19 cellular contexts compared by ENCODE assay signal in the genomic region with DNA sequence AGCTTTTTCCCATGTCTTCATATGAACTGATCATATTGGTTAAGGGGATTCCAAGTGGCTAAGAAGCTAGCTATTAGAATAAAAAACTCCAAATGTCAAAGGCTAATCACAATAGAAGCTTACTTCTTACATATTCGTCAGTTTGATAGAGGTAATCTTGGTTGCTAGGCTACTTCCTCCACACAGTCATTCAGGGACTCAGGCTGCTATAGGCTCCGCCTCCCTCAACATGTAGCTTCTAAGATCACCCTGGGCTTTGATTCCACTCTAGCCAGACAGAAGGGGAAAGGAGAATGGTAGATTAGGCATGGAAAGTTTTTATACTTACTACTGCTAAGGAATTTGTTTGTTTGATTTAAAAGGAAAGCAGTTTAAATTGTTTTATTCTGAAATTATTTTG.
"Had no signal": no experiment of that assay in that cellular context is flagged by ENCODE, and none has a peak within 500 bp of the region (broad histone marks: within the 10 kb centered on the region; RNA-seq: fewer than 3 reads in every experiment).

No MANE protein-coding gene starts in this region.

- H3K9me3 ChIP-seq: tibial artery, uterus had no signal

- H3K4me1 ChIP-seq: foreskin keratinocyte, tibial artery, uterus had no signal

- DNase-seq: activated CD4-positive, alpha-beta T cell treated with anti-CD3 and anti-CD28 coated beads, Interleukin-2, amount 10 ng/mL, durations not matched to agents 7 days and 5 days; activated T-cell treated with anti-CD3 and anti-CD28 coated beads for 4 hours; aorta; brain microvascular endothelial cell; central memory CD4-positive, alpha-beta T cell; dorsolateral prefrontal cortex; foreskin keratinocyte; hippocampal formation; nephron progenitor cell; retina; stimulated activated naive CD8-positive, alpha-beta T cell treated with anti-CD3 and anti-CD28 coated beads, Interleukin-15, Interleukin-2, amounts not matched to agents 100 U/mL and 50 U/mL, for 24 hours; substantia nigra; tibial artery; uterus had no signal

- H3K27me3 ChIP-seq: brain microvascular endothelial cell, dorsolateral prefrontal cortex, foreskin keratinocyte, tibial artery, uterus had no signal

- ATAC-seq: foreskin keratinocyte; stimulated activated naive CD8-positive, alpha-beta T cell treated with anti-CD3 and anti-CD28 coated beads, Interleukin-15, Interleukin-2, amounts not matched to agents 100 U/mL and 50 U/mL, for 24 hours had no signal

- H3K4me3 ChIP-seq: dorsolateral prefrontal cortex, lung, tibial artery, uterus had no signal

- H3K27ac Mint-ChIP-seq: activated CD4-positive, alpha-beta T cell treated with anti-CD3 and anti-CD28 coated beads, Interleukin-2, amount 10 ng/mL, durations not matched to agents 7 days and 5 days; activated T-helper 1 cell treated with anti-CD3 and anti-CD28 coated beads, Interleukin-12 subunit alpha, Interleukin-12 subunit beta, Interleukin-2, Interleukin-4 antibody, amounts not matched to agents 30 ng/mL and 10 ng/mL and 1 ng/mL, durations not matched to agents 14 hours and 24 hours and 36 hours; mesothelial cell of epicardium; nephron progenitor cell; T-helper 2 cell treated with Interferon-gamma antibody and Interleukin-4, amounts not matched to agents 5 μg/mL and 100 μg/mL, for 36 hours had no signal

- H3K36me3 ChIP-seq: brain microvascular endothelial cell, tibial artery, uterus had no signal

- H3K4me1 Mint-ChIP-seq: nephron progenitor cell had no signal

- H3K4me3 Mint-ChIP-seq: activated CD4-positive, alpha-beta T cell treated with anti-CD3 and anti-CD28 coated beads, Interleukin-2, amount 10 ng/mL, durations not matched to agents 7 days and 5 days; activated T-helper 1 cell treated with anti-CD3 and anti-CD28 coated beads, Interleukin-12 subunit alpha, Interleukin-12 subunit beta, Interleukin-2, Interleukin-4 antibody, amounts not matched to agents 30 ng/mL and 10 ng/mL and 1 ng/mL, durations not matched to agents 14 hours and 24 hours and 36 hours; mesothelial cell of epicardium; nephron progenitor cell; T-helper 2 cell treated with Interferon-gamma antibody and Interleukin-4, amounts not matched to agents 5 μg/mL and 100 μg/mL, for 36 hours had no signal

- H3K27ac ChIP-seq: brain microvascular endothelial cell, dorsolateral prefrontal cortex, epithelial cell of prostate, foreskin keratinocyte, tibial artery, uterus had no signal
